ENCODE assay signal across 2 cellular contexts in the genomic region with DNA sequence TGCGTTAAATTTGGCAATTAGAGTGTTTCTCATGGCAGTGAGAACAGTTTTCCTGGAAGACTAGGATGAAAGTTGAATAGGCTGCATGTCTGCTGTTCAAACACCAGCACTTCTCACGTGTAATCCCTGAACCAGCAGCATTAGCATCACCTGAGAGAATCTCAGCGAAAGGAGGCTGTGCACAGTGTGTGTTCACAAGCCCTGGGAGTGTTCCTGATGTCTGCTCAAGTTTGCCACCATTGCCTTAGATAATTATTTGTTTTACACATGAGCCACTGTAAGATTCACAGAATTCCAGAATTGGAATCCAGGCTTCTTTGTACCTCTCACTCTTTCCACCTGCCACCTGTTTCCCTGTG.
TF ChIP-seq lines count a peak whose summit lies in the region.

No MANE protein-coding gene starts in this region.

TF ChIP-seq in GM12891, 5 proteins besides CTCF, POLR2A, EP300 and RAD21:
- TF ChIP-seq PAX5 (IDR thresholded peaks at IDR 0.05; ENCODE audit: insufficient read depth, low read length, severe bottlenecking): no peak
- TF ChIP-seq TAF1 (IDR thresholded peaks at IDR 0.05; ENCODE audit: low read depth, low read length): no peak
- no peak for TF ChIP-seq POU2F2 (IDR thresholded peaks at IDR 0.05; ENCODE audit: low read depth, low read length)
- no peak for TF ChIP-seq SPI1 (IDR thresholded peaks at IDR 0.05; ENCODE audit: low read depth, low read length)
- TF ChIP-seq POLR2AphosphoS5 (IDR thresholded peaks at IDR 0.05; ENCODE audit: low read depth, low read length): no peak

TF ChIP-seq in H1, 55 proteins besides CTCF, POLR2A, EP300 and RAD21:
- TF ChIP-seq SUZ12 (IDR thresholded peaks at IDR 0.05; ENCODE audit: low read length) (no peak), RNF2 (IDR thresholded peaks at IDR 0.05; ENCODE audit: borderline replicate concordance, low read depth, low read length, missing control alignments, poor library complexity, severe bottlenecking) (no peak), GTF2F1 (IDR thresholded peaks at IDR 0.05; ENCODE audit: borderline replicate concordance, low read depth, low read length) (no peak), SAP30 (IDR thresholded peaks at IDR 0.05; ENCODE audit: insufficient read depth, insufficient replicate concordance, low read length) (no peak), POLR2AphosphoS5 (IDR thresholded peaks at IDR 0.05; ENCODE audit: low read depth, low read length) (peak; percentile 29; the same call in 1 of the 2 replicates), RFX5 (IDR thresholded peaks at IDR 0.05; ENCODE audit: borderline replicate concordance, low read depth, low read length) (no peak), BRCA1 (IDR thresholded peaks at IDR 0.05; ENCODE audit: low read depth, low read length) (no peak)
- TF ChIP-seq, protein P1, sequence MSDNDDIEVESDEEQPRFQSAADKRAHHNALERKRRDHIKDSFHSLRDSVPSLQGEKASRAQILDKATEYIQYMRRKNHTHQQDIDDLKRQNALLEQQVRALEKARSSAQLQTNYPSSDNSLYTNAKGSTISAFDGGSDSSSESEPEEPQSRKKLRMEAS (IDR thresholded peaks at IDR 0.05): no peak
